ENCODE assay signal across 1 cellular context in genomic region chr20:572752-573151, GRCh38.
TF ChIP-seq lines count a peak whose summit lies in the region.

No MANE protein-coding gene starts in this region.

TF ChIP-seq in A549, 52 proteins besides CTCF, POLR2A, EP300 and RAD21 (continued from another document):
- TF ChIP-seq, protein P1, sequence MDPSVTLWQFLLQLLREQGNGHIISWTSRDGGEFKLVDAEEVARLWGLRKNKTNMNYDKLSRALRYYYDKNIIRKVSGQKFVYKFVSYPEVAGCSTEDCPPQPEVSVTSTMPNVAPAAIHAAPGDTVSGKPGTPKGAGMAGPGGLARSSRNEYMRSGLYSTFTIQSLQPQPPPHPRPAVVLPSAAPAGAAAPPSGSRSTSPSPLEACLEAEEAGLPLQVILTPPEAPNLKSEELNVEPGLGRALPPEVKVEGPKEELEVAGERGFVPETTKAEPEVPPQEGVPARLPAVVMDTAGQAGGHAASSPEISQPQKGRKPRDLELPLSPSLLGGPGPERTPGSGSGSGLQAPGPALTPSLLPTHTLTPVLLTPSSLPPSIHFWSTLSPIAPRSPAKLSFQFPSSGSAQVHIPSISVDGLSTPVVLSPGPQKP (IDR thresholded peaks at IDR 0.05; ENCODE audit: low read depth, low read length): no peak
- no peak for TF ChIP-seq HEYL (CRISPR knock-in tag; IDR thresholded peaks at IDR 0.05)
- no peak for TF ChIP-seq GATA3 (IDR thresholded peaks at IDR 0.05; ENCODE audit: borderline replicate concordance)
- no peak for TF ChIP-seq E2F6 (IDR thresholded peaks at IDR 0.05; ENCODE audit: borderline replicate concordance, low read depth)
- TF ChIP-seq RARB (CRISPR knock-in tag; IDR thresholded peaks at IDR 0.05): no peak
- no peak for TF ChIP-seq POLR2AphosphoS2 (conservative IDR thresholded peaks at IDR 0.05; ENCODE audit: low read length)
- no peak for TF ChIP-seq CBX8 (IDR thresholded peaks at IDR 0.05)
- TF ChIP-seq ZNF302 (CRISPR knock-in tag; IDR thresholded peaks at IDR 0.05): no peak
